24 cellular contexts compared by ENCODE assay signal in genomic region chr7:158771-159170, GRCh38. TPM values are rescaled to one million over a fixed set of nuclear protein-coding genes. Genes with fewer than 3 reads are reported as not detected.
"Had no signal": no experiment of that assay in that cellular context is flagged by ENCODE, and none has a peak within 500 bp of the region (broad histone marks: within the 10 kb centered on the region; RNA-seq: fewer than 3 reads in every experiment).

No MANE protein-coding gene starts in this region.

- H3K27me3 ChIP-seq: gastroesophageal sphincter had no signal

- H3K27ac ChIP-seq: coronary artery, esophagus muscularis mucosa, foreskin keratinocyte, gastroesophageal sphincter, heart left ventricle, neutrophil, sigmoid colon, skin epidermis, spleen, suprapubic skin had no signal

- H3K9me3 ChIP-seq: esophagus muscularis mucosa, gastroesophageal sphincter, heart left ventricle, neutrophil, psoas muscle, sigmoid colon, spleen, suprapubic skin had no signal

- H3K4me3 Mint-ChIP-seq: immature natural killer cell; mesothelial cell of epicardium; naive thymus-derived CD8-positive, alpha-beta T cell; stimulated activated naive B cell treated with anti-CD40 and anti-IgM and Interleukin-4, amounts not matched to agents 10 μg/mL and 1 μg/mL and 100 μg/mL, for 72 hours; stimulated activated naive CD8-positive, alpha-beta T cell treated with anti-CD3 and anti-CD28 coated beads, Interleukin-15, Interleukin-2, amounts not matched to agents 100 ng/mL and 50 ng/mL, for 24 hours had no signal

- H3K9me3 Mint-ChIP-seq: immature natural killer cell; mesothelial cell of epicardium; naive thymus-derived CD8-positive, alpha-beta T cell; stimulated activated naive B cell treated with anti-CD40 and anti-IgM and Interleukin-4, amounts not matched to agents 10 μg/mL and 1 μg/mL and 100 μg/mL, for 72 hours; stimulated activated naive CD8-positive, alpha-beta T cell treated with anti-CD3 and anti-CD28 coated beads, Interleukin-15, Interleukin-2, amounts not matched to agents 100 ng/mL and 50 ng/mL, for 24 hours had no signal

- H3K4me1 Mint-ChIP-seq: immature natural killer cell; naive thymus-derived CD8-positive, alpha-beta T cell; stimulated activated naive B cell treated with anti-CD40 and anti-IgM and Interleukin-4, amounts not matched to agents 10 μg/mL and 1 μg/mL and 100 μg/mL, for 72 hours had no signal

- ATAC-seq: foreskin keratinocyte; gastroesophageal sphincter; heart left ventricle; naive thymus-derived CD8-positive, alpha-beta T cell; right cardiac atrium; stimulated activated naive B cell treated with anti-CD40 and anti-IgM and Interleukin-4, amounts not matched to agents 10 μg/mL and 1 μg/mL and 100 μg/mL, for 72 hours had no signal

- H3K36me3 ChIP-seq: esophagus muscularis mucosa, gastroesophageal sphincter, heart left ventricle, neutrophil, sigmoid colon, spleen, suprapubic skin had no signal

- FAIRE-seq: endothelial cell of umbilical vein had no signal

- H3K27ac Mint-ChIP-seq: immature natural killer cell; mesothelial cell of epicardium; naive thymus-derived CD8-positive, alpha-beta T cell; stimulated activated naive B cell treated with anti-CD40 and anti-IgM and Interleukin-4, amounts not matched to agents 10 μg/mL and 1 μg/mL and 100 μg/mL, for 72 hours; stimulated activated naive CD8-positive, alpha-beta T cell treated with anti-CD3 and anti-CD28 coated beads, Interleukin-15, Interleukin-2, amounts not matched to agents 100 ng/mL and 50 ng/mL, for 24 hours had no signal

- H3K4me1 ChIP-seq: foreskin keratinocyte, spleen, suprapubic skin had no signal

- H3K36me3 Mint-ChIP-seq: immature natural killer cell; mesothelial cell of epicardium; naive thymus-derived CD8-positive, alpha-beta T cell; stimulated activated naive B cell treated with anti-CD40 and anti-IgM and Interleukin-4, amounts not matched to agents 10 μg/mL and 1 μg/mL and 100 μg/mL, for 72 hours had no signal

- H3K4me3 ChIP-seq: coronary artery, gastroesophageal sphincter, heart left ventricle, psoas muscle, sigmoid colon, skin epidermis, spleen, suprapubic skin had no signal

- DNase-seq: dermis blood vessel endothelial cell; effector memory CD4-positive, alpha-beta T cell; foreskin keratinocyte; hippocampal formation; immature natural killer cell; islet precursor cell; mesenchymal stem cell; sigmoid colon; stimulated activated naive B cell treated with anti-CD40 and anti-IgM and Interleukin-4, amounts not matched to agents 10 μg/mL and 1 μg/mL and 100 μg/mL, for 72 hours; trophoblast cell had no signal

RNA-seq across cellular contexts. Expression of gene FAM20C, which starts 33.6 kb away (rescaled TPM):
- polyA plus RNA-seq: immature natural killer cell; naive thymus-derived CD8-positive, alpha-beta T cell had no signal
